8 cellular contexts compared by ENCODE assay signal in genomic region chr5:163565931-163566608, GRCh38.
DNase-seq lines count a peak whose midpoint lies in the region; ATAC-seq and TF ChIP-seq lines count a peak whose summit lies in the region.

No MANE protein-coding gene starts in this region.

- H3K27ac ChIP-seq in MM.1S (ENCODE audit: low read length) (no peak overlapping the region), hepatocyte (no peak overlapping the region), PC-9 (no peak overlapping the region)

- H3K9me3 Mint-ChIP-seq in activated naive CD8-positive, alpha-beta T cell treated with anti-CD3 and anti-CD28 coated beads, Interleukin-2, amount 10 ng/mL, durations not matched to agents 7 days and 5 days, result no peaks in the 10 kb centered on the region

- H3K36me3 Mint-ChIP-seq in activated naive CD8-positive, alpha-beta T cell treated with anti-CD3 and anti-CD28 coated beads, Interleukin-2, amount 10 ng/mL, durations not matched to agents 7 days and 5 days, result no peaks in the 10 kb centered on the region

- H2AFZ ChIP-seq in MM.1S (ENCODE audit: low read length) (peak overlapping the region; percentile 69), hepatocyte (peak overlapping the region; percentile 67), PC-9 (no peak overlapping the region)

- intact Hi-C loops in PC-9 (cut with micrococcal nuclease; ENCODE audit: unreplicated experiment), result loop anchor here (2.0 to 10.0 kb wide), 2 partner anchors 909 to 1643 kb away; no protein-coding TSS in a partner anchor

- H3K4me3 ChIP-seq in GM12865 (ENCODE audit: low read depth, low read length) (peak overlapping the region; percentile 49), MM.1S (ENCODE audit: low read length) (peak overlapping the region; percentile 62), hepatocyte (peak overlapping the region; percentile 11), PC-9 (no peak overlapping the region)

- no peak for TF ChIP-seq CTCF in GM12865 (IDR thresholded peaks at IDR 0.05; ENCODE audit: insufficient read depth, low read depth, low read length, missing control alignments)
- no peak for TF ChIP-seq CTCF in MM.1S (IDR thresholded peaks at IDR 0.05; ENCODE audit: low read length)
- TF ChIP-seq CTCF in hepatocyte (IDR thresholded peaks at IDR 0.05; ENCODE audit: poor library complexity), result peak; percentile 24
- no peak for TF ChIP-seq CTCF in PC-9 (conservative IDR thresholded peaks at IDR 0.05)

- no peak overlapping the region for H3K9ac ChIP-seq in MM.1S (ENCODE audit: low read length)

- CTCF ChIA-PET in PC-9 (lab: Charles Lee), result interaction anchor here (0.6 kb wide), 1 partner anchor 265 kb away, joined by 3 read pairs; no protein-coding TSS in a partner anchor

- H3K4me3 Mint-ChIP-seq in activated naive CD8-positive, alpha-beta T cell treated with anti-CD3 and anti-CD28 coated beads, Interleukin-2, amount 10 ng/mL, durations not matched to agents 7 days and 5 days, result peak overlapping the region; percentile 71

- DNase-seq in GM12865 (ENCODE audit: low read depth) (peak; percentile 40), MM.1S (peak; percentile 45), hepatocyte (ENCODE audit: low spot score) (peak; percentile 40), renal cortical epithelial cell (ENCODE audit: low read depth) (peak; percentile 16), PC-9 (no peak), GM19238 (ENCODE audit: insufficient read length, low spot score) (no peak)
- DNase-seq in activated naive CD8-positive, alpha-beta T cell treated with anti-CD3 and anti-CD28 coated beads, Interleukin-2, amount 10 ng/mL, durations not matched to agents 7 days and 5 days, result peak; percentile 39

- POLR2A ChIA-PET in activated naive CD8-positive, alpha-beta T cell treated with anti-CD3 and anti-CD28 coated beads, Interleukin-2, amount 10 ng/mL, durations not matched to agents 7 days and 5 days (lab: Charles Lee), result no interaction called here
- POLR2A ChIA-PET in PC-9 (lab: Charles Lee; ENCODE audit: unreplicated experiment), result interaction anchor here (0.6 kb wide), 1 partner anchor 170 kb away, joined by 3 read pairs; no protein-coding TSS in a partner anchor

- H3K4me2 ChIP-seq in MM.1S (ENCODE audit: low read depth, low read length), result peak overlapping the region; percentile 92
- H3K4me2 ChIP-seq in hepatocyte, result peak overlapping the region; percentile 86
- no peak overlapping the region for H3K4me2 ChIP-seq in PC-9

- H3K9me3 ChIP-seq in MM.1S (replicated peaks; ENCODE audit: insufficient read depth, low read length) (no peaks in the 10 kb centered on the region), hepatocyte (ENCODE audit: low read depth) (no peaks in the 10 kb centered on the region), PC-9 (ENCODE audit: insufficient read depth, low read depth) (no peaks in the 10 kb centered on the region)

- H3K79me2 ChIP-seq in MM.1S (ENCODE audit: low read length) (no peaks in the 10 kb centered on the region), hepatocyte (no peaks in the 10 kb centered on the region), PC-9 (ENCODE audit: low read depth) (no peaks in the 10 kb centered on the region)

- H3K27me3 ChIP-seq in MM.1S (replicated peaks; ENCODE audit: insufficient read depth, low read length) (no peaks in the 10 kb centered on the region), hepatocyte (peaks cover 28% of the 10 kb centered on the region), PC-9 (ENCODE audit: insufficient read depth, low read depth) (peaks cover 63% of the 10 kb centered on the region)

- peaks cover 50% of the 10 kb centered on the region for H3K27me3 Mint-ChIP-seq in activated naive CD8-positive, alpha-beta T cell treated with anti-CD3 and anti-CD28 coated beads, Interleukin-2, amount 10 ng/mL, durations not matched to agents 7 days and 5 days

- H3K4me1 Mint-ChIP-seq in activated naive CD8-positive, alpha-beta T cell treated with anti-CD3 and anti-CD28 coated beads, Interleukin-2, amount 10 ng/mL, durations not matched to agents 7 days and 5 days, result peaks cover 4% of the 10 kb centered on the region

- H3K4me1 ChIP-seq in MM.1S (ENCODE audit: low read length), result no peaks in the 10 kb centered on the region
- H3K4me1 ChIP-seq in hepatocyte (ENCODE audit: insufficient read depth), result peaks cover 4% of the 10 kb centered on the region
- H3K4me1 ChIP-seq in PC-9 (replicated peaks; ENCODE audit: insufficient read depth), result no peaks in the 10 kb centered on the region

- H3K36me3 ChIP-seq in MM.1S (replicated peaks; ENCODE audit: insufficient read depth, low read length) (no peaks in the 10 kb centered on the region), hepatocyte (replicated peaks; ENCODE audit: insufficient read depth, low read depth) (no peaks in the 10 kb centered on the region), PC-9 (ENCODE audit: low read depth) (no peaks in the 10 kb centered on the region)

- WGBS in hepatocyte (ENCODE audit: low lambda C conversion rate, missing lambda C conversion rate), result 4% methylated on average over 32 of the region's 32 CpGs

- H3F3A ChIP-seq in MM.1S (ENCODE audit: insufficient read depth, low read length) (no peaks in the 10 kb centered on the region), PC-9 (ENCODE audit: insufficient read depth, low read depth) (no peaks in the 10 kb centered on the region)

- H3K27ac Mint-ChIP-seq in activated naive CD8-positive, alpha-beta T cell treated with anti-CD3 and anti-CD28 coated beads, Interleukin-2, amount 10 ng/mL, durations not matched to agents 7 days and 5 days, result no peak overlapping the region

- no peaks in the 10 kb centered on the region for H4K20me1 ChIP-seq in MM.1S (ENCODE audit: insufficient read depth, low read length)
- no peaks in the 10 kb centered on the region for H4K20me1 ChIP-seq in hepatocyte (ENCODE audit: insufficient read depth, poor library complexity, severe bottlenecking)
- no peaks in the 10 kb centered on the region for H4K20me1 ChIP-seq in PC-9 (ENCODE audit: insufficient read depth)

- H3K9me2 ChIP-seq in MM.1S (replicated peaks; ENCODE audit: insufficient read depth, low read length) (no peaks in the 10 kb centered on the region), hepatocyte (replicated peaks; ENCODE audit: insufficient read depth) (no peaks in the 10 kb centered on the region), PC-9 (ENCODE audit: insufficient read depth) (no peaks in the 10 kb centered on the region)

- BruUV-seq in PC-9 (replicated peaks; lab: Mats Ljungman, UMichigan), result no TSS peak

- peak; percentile 72 for ATAC-seq in GM21825 (IDR thresholded peaks at IDR 0.05; ENCODE audit: unreplicated experiment)
- ATAC-seq in activated naive CD8-positive, alpha-beta T cell treated with anti-CD3 and anti-CD28 coated beads, Interleukin-2, amount 10 ng/mL, durations not matched to agents 7 days and 5 days (ENCODE audit: low read depth), result peak; percentile 61

Comparison
In these comparisons a context has a peak if more than half of its experiments do, and no peak if none do; other contexts are left out.
1. DNase-seq: peak in GM12865 (single experiment), MM.1S (single experiment), activated naive CD8-positive, alpha-beta T cell treated with anti-CD3 and anti-CD28 coated beads, Interleukin-2, amount 10 ng/mL, durations not matched to agents 7 days and 5 days (single experiment), hepatocyte (single experiment) and renal cortical epithelial cell (single experiment); none in PC-9 (0 of 2) and GM19238 (single experiment).